11 cellular contexts compared by ENCODE assay signal in genomic region chr11:76424891-76425290, GRCh38. TPM values are rescaled to one million over a fixed set of nuclear protein-coding genes. Genes with fewer than 3 reads are reported as not detected.
"Had no signal": no experiment of that assay in that cellular context is flagged by ENCODE, and none has a peak within 500 bp of the region (broad histone marks: within the 10 kb centered on the region; RNA-seq: fewer than 3 reads in every experiment).

No MANE protein-coding gene starts in this region.

- DNase-seq: activated gamma-delta T cell treated with Interleukin-2 at 50 U/mL for 16 hours; activated T-cell treated with anti-CD3 and anti-CD28 coated beads, Interleukin-2, amount 50 U/mL, for 1 hour; effector memory CD4-positive, alpha-beta T cell; head of caudate nucleus; mesendoderm; occipital lobe; upper lobe of left lung had no signal

- H3K9me3 Mint-ChIP-seq: dendritic cell treated with granulocyte-macrophage colony-stimulating factor and Interleukin-4, amounts not matched to agents 40 ng/mL and 50 ng/mL, for 4 days; nephron; WTC11 had no signal

- H3K36me3 Mint-ChIP-seq: WTC11 had no signal

- H3K4me3 Mint-ChIP-seq: dendritic cell treated with granulocyte-macrophage colony-stimulating factor and Interleukin-4, amounts not matched to agents 40 ng/mL and 50 ng/mL, for 4 days; nephron; WTC11 had no signal

- H3K27ac Mint-ChIP-seq: dendritic cell treated with granulocyte-macrophage colony-stimulating factor and Interleukin-4, amounts not matched to agents 40 ng/mL and 50 ng/mL, for 4 days; nephron; WTC11 had no signal

- ATAC-seq: WTC11 had no signal

RNA-seq across cellular contexts. Expression of gene GVQW3, which starts 43.8 kb away (rescaled TPM):
- total RNA-seq: ascending aorta had no signal
